Comparison of ENCODE assay signal across 8 cellular contexts in genomic region chr3:32460817-32461496, GRCh38. TPM values are rescaled to one million over a fixed set of nuclear protein-coding genes. Genes with fewer than 3 reads are reported as not detected.
A peak's percentile ranks its signal among the peaks of the same experiment; 100 is the strongest.
DNase-seq lines count a peak whose midpoint lies in the region; ATAC-seq and TF ChIP-seq lines count a peak whose summit lies in the region.
"Not testable (repeated sequence)": the region's sequence is repeated elsewhere in the genome, so short reads cannot be mapped to it uniquely, and the experiment has no call there.

No MANE protein-coding gene starts in this region.

- TF ChIP-seq CTCF in CD8-positive, alpha-beta T cell (IDR thresholded peaks at IDR 0.05); SU-DHL-6 (IDR thresholded peaks at IDR 0.05; ENCODE audit: insufficient read depth, low read length, poor library complexity, severe bottlenecking); breast epithelium (IDR thresholded peaks at IDR 0.05): not testable (repeated sequence)

- not testable (repeated sequence) for H3K27me3 ChIP-seq in CD8-positive, alpha-beta T cell (ENCODE audit: insufficient read depth, low read length); SU-DHL-6 (ENCODE audit: low read length); breast epithelium; iPS-15b (ENCODE audit: control insufficient read depth, insufficient read depth, low read length); thymus (ENCODE audit: control insufficient read depth, insufficient read depth)

- peaks cover 72% of the 10 kb centered on the region for H3K4me1 ChIP-seq in CD8-positive, alpha-beta T cell (ENCODE audit: insufficient read depth, low read length)
- H3K4me1 ChIP-seq in breast epithelium = not testable (repeated sequence)
- H3K4me1 ChIP-seq in iPS-15b (ENCODE audit: control insufficient read depth, insufficient read depth, low read length) (peaks cover 20% of the 10 kb centered on the region), thymus (ENCODE audit: control insufficient read depth, insufficient read depth, low read length) (peaks cover 34% of the 10 kb centered on the region)

- not testable (repeated sequence) for H3K27ac Mint-ChIP-seq in CD8-positive, alpha-beta T cell; activated CD8-positive, alpha-beta memory T cell treated with anti-CD3 and anti-CD28 coated beads, Interleukin-2, amount 10 ng/mL, durations not matched to agents 7 days and 5 days; natural killer cell treated with Interleukin-12 subunit alpha and Interleukin-12 subunit beta and Interleukin-15 and Interleukin-18, amount 100 ng/mL, for 72 hours

- intact Hi-C loops in CD8-positive, alpha-beta T cell (cut with DNase I, micrococcal nuclease) = loop anchor here in 1 of 2 experiments (1.0 kb wide), 2 partner anchors 7 to 47 kb away; no protein-coding TSS in a partner anchor
- intact Hi-C loops in breast epithelium (cut with DNase I; ENCODE audit: low total_unique reads) = not testable (repeated sequence)

- peak overlapping the region; percentile 81 for H3K4me3 Mint-ChIP-seq in CD8-positive, alpha-beta T cell
- H3K4me3 Mint-ChIP-seq in activated CD8-positive, alpha-beta memory T cell treated with anti-CD3 and anti-CD28 coated beads, Interleukin-2, amount 10 ng/mL, durations not matched to agents 7 days and 5 days = peak overlapping the region; percentile 67
- H3K4me3 Mint-ChIP-seq in natural killer cell treated with Interleukin-12 subunit alpha and Interleukin-12 subunit beta and Interleukin-15 and Interleukin-18, amount 100 ng/mL, for 72 hours = peak overlapping the region; percentile 57

- H3K36me3 ChIP-seq in CD8-positive, alpha-beta T cell (ENCODE audit: insufficient read depth, low read length); KOPT-K1 (ENCODE audit: insufficient read depth, low read length); SU-DHL-6 (ENCODE audit: low read length); breast epithelium; iPS-15b (ENCODE audit: control insufficient read depth, insufficient read depth, low read length); thymus (ENCODE audit: control insufficient read depth, insufficient read depth): not testable (repeated sequence)

- H3K36me3 Mint-ChIP-seq in CD8-positive, alpha-beta T cell; activated CD8-positive, alpha-beta memory T cell treated with anti-CD3 and anti-CD28 coated beads, Interleukin-2, amount 10 ng/mL, durations not matched to agents 7 days and 5 days; natural killer cell treated with Interleukin-12 subunit alpha and Interleukin-12 subunit beta and Interleukin-15 and Interleukin-18, amount 100 ng/mL, for 72 hours: not testable (repeated sequence)

- H3K9me3 Mint-ChIP-seq in CD8-positive, alpha-beta T cell; activated CD8-positive, alpha-beta memory T cell treated with anti-CD3 and anti-CD28 coated beads, Interleukin-2, amount 10 ng/mL, durations not matched to agents 7 days and 5 days (ENCODE audit: low read depth); natural killer cell treated with Interleukin-12 subunit alpha and Interleukin-12 subunit beta and Interleukin-15 and Interleukin-18, amount 100 ng/mL, for 72 hours: not testable (repeated sequence)

- H3K9ac ChIP-seq in SU-DHL-6 (ENCODE audit: low read length); iPS-15b (ENCODE audit: low read depth, low read length): not testable (repeated sequence)

- not testable (repeated sequence) for TF ChIP-seq POLR2A in breast epithelium (IDR thresholded peaks at IDR 0.05)

- H3K4me3 ChIP-seq in CD8-positive, alpha-beta T cell (ENCODE audit: low read depth, low read length) = peak overlapping the region; percentile 34
- not testable (repeated sequence) for H3K4me3 ChIP-seq in SU-DHL-6 (ENCODE audit: insufficient read depth, low read length, poor library complexity, severe bottlenecking); breast epithelium; thymus (ENCODE audit: low read length)
- peak overlapping the region; percentile 53 for H3K4me3 ChIP-seq in iPS-15b (ENCODE audit: low read depth, low read length)

- peaks cover 37% of the 10 kb centered on the region for H3K4me1 Mint-ChIP-seq in CD8-positive, alpha-beta T cell (ENCODE audit: low read depth)
- H3K4me1 Mint-ChIP-seq in activated CD8-positive, alpha-beta memory T cell treated with anti-CD3 and anti-CD28 coated beads, Interleukin-2, amount 10 ng/mL, durations not matched to agents 7 days and 5 days = peaks cover 22% of the 10 kb centered on the region
- H3K4me1 Mint-ChIP-seq in natural killer cell treated with Interleukin-12 subunit alpha and Interleukin-12 subunit beta and Interleukin-15 and Interleukin-18, amount 100 ng/mL, for 72 hours (ENCODE audit: low read depth in 2 of 2) = peaks cover 21% of the 10 kb centered on the region in 2 donors

- WGBS in thymus = 87% methylated on average over 10 of the region's 10 CpGs

- H4K20me1 ChIP-seq in SU-DHL-6 (ENCODE audit: low read depth, low read length) = not testable (repeated sequence)

- CTCF ChIA-PET in CD8-positive, alpha-beta T cell (lab: Charles Lee) = interaction anchor here (1.1 to 8.4 kb wide), 7 partner anchors 8 to 93 kb away, joined by 3 to 66 read pairs (median 3); no protein-coding TSS in a partner anchor
- CTCF ChIA-PET in activated CD8-positive, alpha-beta memory T cell treated with anti-CD3 and anti-CD28 coated beads, Interleukin-2, amount 10 ng/mL, durations not matched to agents 7 days and 5 days (lab: Charles Lee) = interaction anchor here (1.0 to 3.4 kb wide), 9 partner anchors 8 to 163 kb away, joined by 3 to 15 read pairs (median 6); no protein-coding TSS in a partner anchor

- not testable (repeated sequence) for DNase-seq in CD8-positive, alpha-beta T cell; breast epithelium (ENCODE audit: low spot score in 2 of 2); natural killer cell treated with Interleukin-12 subunit alpha and Interleukin-12 subunit beta and Interleukin-15 and Interleukin-18, amount 100 ng/mL, for 72 hours (ENCODE audit: low spot score)
- DNase-seq in activated CD8-positive, alpha-beta memory T cell treated with anti-CD3 and anti-CD28 coated beads, Interleukin-2, amount 10 ng/mL, durations not matched to agents 7 days and 5 days = peak; percentile 39

- POLR2A ChIA-PET in CD8-positive, alpha-beta T cell (lab: Charles Lee) = interaction anchor here (0.6 to 2.2 kb wide), 13 partner anchors 22 to 89 kb away, joined by 3 to 9 read pairs (median 4); no protein-coding TSS in a partner anchor

- H2AFZ ChIP-seq in SU-DHL-6 (ENCODE audit: low read depth, low read length, severe bottlenecking) = not testable (repeated sequence)

- not testable (repeated sequence) for H3K9me2 ChIP-seq in SU-DHL-6 (replicated peaks; ENCODE audit: insufficient read depth, low read length)

- not testable (repeated sequence) for H3K79me2 ChIP-seq in SU-DHL-6 (ENCODE audit: insufficient read depth, low read length)

- peak overlapping the region; percentile 48 for H3K4me2 ChIP-seq in SU-DHL-6 (ENCODE audit: low read depth, low read length, poor library complexity, severe bottlenecking)

- not testable (repeated sequence) for H3K27me3 Mint-ChIP-seq in CD8-positive, alpha-beta T cell (ENCODE audit: low read depth); activated CD8-positive, alpha-beta memory T cell treated with anti-CD3 and anti-CD28 coated beads, Interleukin-2, amount 10 ng/mL, durations not matched to agents 7 days and 5 days; natural killer cell treated with Interleukin-12 subunit alpha and Interleukin-12 subunit beta and Interleukin-15 and Interleukin-18, amount 100 ng/mL, for 72 hours

- ATAC-seq in CD8-positive, alpha-beta T cell; activated CD8-positive, alpha-beta memory T cell treated with anti-CD3 and anti-CD28 coated beads, Interleukin-2, amount 10 ng/mL, durations not matched to agents 7 days and 5 days; natural killer cell treated with Interleukin-12 subunit alpha and Interleukin-12 subunit beta and Interleukin-15 and Interleukin-18, amount 100 ng/mL, for 72 hours: not testable (repeated sequence)

- H3F3A ChIP-seq in SU-DHL-6 (ENCODE audit: insufficient read depth) = not testable (repeated sequence)

- H3K27ac ChIP-seq in CD8-positive, alpha-beta T cell (ENCODE audit: low read depth, low read length) = peak overlapping the region; percentile 90
- H3K27ac ChIP-seq in KOPT-K1 (ENCODE audit: low read depth, low read length, poor library complexity, severe bottlenecking) = peak overlapping the region; percentile 90
- H3K27ac ChIP-seq in SU-DHL-6 (ENCODE audit: low read depth, low read length) = peak overlapping the region; percentile 60; the same call in 1 of the 2 replicates
- H3K27ac ChIP-seq in breast epithelium = peak overlapping the region; percentile 50 to 72
- H3K27ac ChIP-seq in thymus (ENCODE audit: low read depth) = peak overlapping the region; percentile 87

- H3K9me3 ChIP-seq in CD8-positive, alpha-beta T cell (ENCODE audit: low read length); KOPT-K1 (ENCODE audit: insufficient read depth, low read length, poor library complexity, severe bottlenecking); SU-DHL-6 (ENCODE audit: insufficient read depth, low read length); breast epithelium; iPS-15b (ENCODE audit: control insufficient read depth, insufficient read depth, low read length); thymus (ENCODE audit: control insufficient read depth): not testable (repeated sequence)

RNA-seq across cellular contexts. Expression of gene CMTM6, which starts 41.7 kb away (rescaled TPM):
- total RNA-seq in CD8-positive, alpha-beta T cell = 10 to 100 TPM; 34.7 to 35.0 TPM
- total RNA-seq in activated CD8-positive, alpha-beta memory T cell treated with anti-CD3 and anti-CD28 coated beads, Interleukin-2, amount 10 ng/mL, durations not matched to agents 7 days and 5 days = 100 to 1,000 TPM in 1 of 2 experiments, 10 to 100 TPM in 1; 43.7 to 102 TPM
- total RNA-seq in breast epithelium = 100 to 1,000 TPM in 1 of 3 donors, 10 to 100 TPM in 2; 52.6 to 151 (median 89.5) TPM
- total RNA-seq in natural killer cell treated with Interleukin-12 subunit alpha and Interleukin-12 subunit beta and Interleukin-15 and Interleukin-18, amount 100 ng/mL, for 72 hours = 10 to 100 TPM; 48.6 to 83.0 TPM
- 46.3 TPM for polyA plus RNA-seq in thymus
